In genomic region chr10:21989453-21990154, GRCh38 we compare ENCODE assay signal across 8 cellular contexts. TPM values are rescaled to one million over a fixed set of nuclear protein-coding genes. Genes with fewer than 3 reads are reported as not detected.
DNase-seq lines count a peak whose midpoint lies in the region; ATAC-seq and TF ChIP-seq lines count a peak whose summit lies in the region.

No MANE protein-coding gene starts in this region.

- no peaks in the 10 kb centered on the region for H3K27me3 ChIP-seq in DOHH2 (ENCODE audit: control insufficient read depth, low read length)
- no peaks in the 10 kb centered on the region for H3K27me3 ChIP-seq in heart right ventricle

- H3K27ac ChIP-seq in DOHH2 (ENCODE audit: low read depth, low read length) = no peak overlapping the region
- no peak overlapping the region for H3K27ac ChIP-seq in heart right ventricle

- peak; percentile 63 for TF ChIP-seq CTCF in DOHH2 (IDR thresholded peaks at IDR 0.05; ENCODE audit: low read depth, low read length, poor library complexity, severe bottlenecking)
- peak; percentile 10 to 66 (median 46) for TF ChIP-seq CTCF in heart right ventricle (IDR thresholded peaks at IDR 0.05)

- no peak overlapping the region for H3K4me2 ChIP-seq in DOHH2 (ENCODE audit: low read length)

- no peaks in the 10 kb centered on the region for H3K79me2 ChIP-seq in DOHH2 (ENCODE audit: control insufficient read depth, low read length)

- H3K36me3 ChIP-seq in DOHH2 (ENCODE audit: control insufficient read depth, low read length) = no peaks in the 10 kb centered on the region
- no peaks in the 10 kb centered on the region for H3K36me3 ChIP-seq in heart right ventricle

- H3K4me1 ChIP-seq in DOHH2 (ENCODE audit: control insufficient read depth, low read length) (no peaks in the 10 kb centered on the region), heart right ventricle (peaks cover 0 to 13% (median 6%) of the 10 kb centered on the region in 9 donors)

- no peaks in the 10 kb centered on the region for H3F3A ChIP-seq in DOHH2 (ENCODE audit: control insufficient read depth, insufficient read depth)

- H3K9me2 ChIP-seq in DOHH2 (replicated peaks; ENCODE audit: control insufficient read depth, low read length) = no peaks in the 10 kb centered on the region

- H3K4me3 ChIP-seq in DOHH2 (ENCODE audit: low read length) (no peak overlapping the region), heart right ventricle (no peak overlapping the region)

- intact Hi-C loops in heart right ventricle (cut with DNase I) = loop anchor here in 4 of 10 donors (5.0 to 10.0 kb wide), 5 partner anchors 585 to 1078 kb away; no protein-coding TSS in a partner anchor

- ATAC-seq in GM19463 (IDR thresholded peaks at IDR 0.05; ENCODE audit: unreplicated experiment) (peak; percentile 93), HG03439 (IDR thresholded peaks at IDR 0.05; ENCODE audit: unreplicated experiment) (peak; percentile 80), heart right ventricle (peak; percentile 79 to 96 (median 90))

- no peaks in the 10 kb centered on the region for H3K9me3 ChIP-seq in DOHH2 (ENCODE audit: control insufficient read depth, insufficient read depth, low read length)
- peaks cover 0 to 11% (median 4%) of the 10 kb centered on the region in 11 donors for H3K9me3 ChIP-seq in heart right ventricle

- DNase-seq in NCI-H748 (lab: John Stamatoyannopoulos, UW; ENCODE audit: unreplicated experiment) (peak; percentile 71), heart right ventricle (peak; percentile 19 to 21), renal cortical epithelial cell (ENCODE audit: low read depth) (peak; percentile 59), cortex of kidney (lab: John Stamatoyannopoulos, UW) (no peak)
- DNase-seq in activated naive CD4-positive, alpha-beta T cell treated with anti-CD3 and anti-CD28 coated beads, Interleukin-2, amount 50 U/mL, for 16 hours = peak; percentile 16

- H4K20me1 ChIP-seq in DOHH2 (ENCODE audit: control insufficient read depth, insufficient read depth, low read depth, low read length) = no peaks in the 10 kb centered on the region

- 27 to 49% methylated on average over 5 of the region's 5 CpGs for WGBS in heart right ventricle, 2 donors

RNA-seq across cellular contexts. Expression of gene DNAJC1, which starts 13.9 kb away (rescaled TPM):
- total RNA-seq in heart right ventricle (10 to 100 TPM in 6 of 10 donors, 1 to 10 TPM in 4; 8.9 to 18.1 (median 11.4) TPM), renal cortical epithelial cell (61.6 and 74.7 TPM in 2 replicates)
- polyA plus RNA-seq in heart right ventricle = 10 to 100 TPM; 10.5 to 26.8 TPM
